In genomic region chr3:69499899-69500316, GRCh38 we compare ENCODE assay signal across 16 cellular contexts.
DNase-seq lines count a peak whose midpoint lies in the region; FAIRE-seq and TF ChIP-seq lines count a peak whose summit lies in the region.
"Had no signal": no experiment of that assay in that cellular context is flagged by ENCODE, and none has a peak within 500 bp of the region (broad histone marks: within the 10 kb centered on the region; RNA-seq: fewer than 3 reads in every experiment).

No MANE protein-coding gene starts in this region.

- H2BK120ac ChIP-seq in H1 (replicated peaks; ENCODE audit: low read depth, low read length): no peak overlapping the region

- H3K4me1 Mint-ChIP-seq in Calu3 (ENCODE audit: low read depth, unreplicated experiment): no peaks in the 10 kb centered on the region
- no peaks in the 10 kb centered on the region for H3K4me1 Mint-ChIP-seq in activated CD4-positive, alpha-beta T cell treated with anti-CD3 and anti-CD28 coated beads, Interleukin-2, amount 10 ng/mL, durations not matched to agents 7 days and 5 days
- H3K4me1 Mint-ChIP-seq: activated naive CD4-positive, alpha-beta T cell treated with anti-CD3 and anti-CD28 coated beads, Interleukin-2, amount 10 ng/mL, durations not matched to agents 7 days and 5 days; B cell; nephron had no signal

- TF ChIP-seq EP300 in H1 (IDR thresholded peaks at IDR 0.05; ENCODE audit: borderline replicate concordance in 1 of 2, low read depth in 2 of 2, low read length in 2 of 2): no peak

- H3K36me3 ChIP-seq in H1 (ENCODE audit: control insufficient read depth in 2 of 4, insufficient read depth in 4 of 4, low read length in 3 of 4) (no peaks in the 10 kb centered on the region), skeletal muscle tissue (ENCODE audit: control insufficient read depth in 3 of 3, insufficient read depth in 3 of 3, low read length in 3 of 3) (no peaks in the 10 kb centered on the region)

- H3K14ac ChIP-seq in H1 (ENCODE audit: insufficient read length): no peak overlapping the region

- BruUV-seq in Calu3 (replicated peaks; lab: Mats Ljungman, UMichigan): no TSS peak

- H2AFZ ChIP-seq in H1 (ENCODE audit: low read length): no peak overlapping the region

- WGBS in H1 (ENCODE audit: extremely low coverage in 1 of 2, insufficient coverage in 1 of 2, insufficient read length in 1 of 2, insufficient replicate concordance in 2 of 2, low coverage in 1 of 2, low lambda C conversion rate in 2 of 2, missing lambda C conversion rate in 1 of 2), 2 experiments: 81% methylated on average over 7 of the region's 7 CpGs; no CpG with 5 or more reads in 1 of the 2 experiments
- 54 to 63% methylated on average over 7 of the region's 7 CpGs for WGBS in lower leg skin, 2 donors

- no peak overlapping the region for H4K5ac ChIP-seq in H1 (ENCODE audit: insufficient read length, low read depth, low read length)

- H3K4me3 Mint-ChIP-seq in Calu3 (ENCODE audit: low read depth, unreplicated experiment): no peak overlapping the region
- no peak overlapping the region for H3K4me3 Mint-ChIP-seq in activated CD4-positive, alpha-beta T cell treated with anti-CD3 and anti-CD28 coated beads, Interleukin-2, amount 10 ng/mL, durations not matched to agents 7 days and 5 days
- H3K4me3 Mint-ChIP-seq: activated naive CD4-positive, alpha-beta T cell treated with anti-CD3 and anti-CD28 coated beads, Interleukin-2, amount 10 ng/mL, durations not matched to agents 7 days and 5 days; B cell; nephron had no signal

- intact Hi-C loops in lower leg skin (cut with DNase I; ENCODE audit: low total_unique reads): no loop called here
- intact Hi-C loops in Calu3 (cut with micrococcal nuclease; ENCODE audit: unreplicated experiment): no loop called here

- no peaks in the 10 kb centered on the region for H3K9me3 Mint-ChIP-seq in Calu3 (ENCODE audit: low read depth, unreplicated experiment)
- no peaks in the 10 kb centered on the region for H3K9me3 Mint-ChIP-seq in activated CD4-positive, alpha-beta T cell treated with anti-CD3 and anti-CD28 coated beads, Interleukin-2, amount 10 ng/mL, durations not matched to agents 7 days and 5 days
- H3K9me3 Mint-ChIP-seq: activated naive CD4-positive, alpha-beta T cell treated with anti-CD3 and anti-CD28 coated beads, Interleukin-2, amount 10 ng/mL, durations not matched to agents 7 days and 5 days had no signal

- H3K79me1 ChIP-seq in H1 (ENCODE audit: low read depth, low read length): no peaks in the 10 kb centered on the region

- no peak overlapping the region for H2BK15ac ChIP-seq in H1 (ENCODE audit: low read length)

- H2BK12ac ChIP-seq in H1 (ENCODE audit: low read depth, low read length): no peak overlapping the region

- no peak overlapping the region for H4K91ac ChIP-seq in H1 (replicated peaks; ENCODE audit: insufficient read length, low read length)

- no peaks in the 10 kb centered on the region for H3K36me3 Mint-ChIP-seq in Calu3 (ENCODE audit: insufficient read depth, unreplicated experiment)
- H3K36me3 Mint-ChIP-seq in activated CD4-positive, alpha-beta T cell treated with anti-CD3 and anti-CD28 coated beads, Interleukin-2, amount 10 ng/mL, durations not matched to agents 7 days and 5 days (ENCODE audit: low read depth): no peaks in the 10 kb centered on the region
- H3K36me3 Mint-ChIP-seq: activated naive CD4-positive, alpha-beta T cell treated with anti-CD3 and anti-CD28 coated beads, Interleukin-2, amount 10 ng/mL, durations not matched to agents 7 days and 5 days had no signal

- H3K4me3 ChIP-seq in H1 (ENCODE audit: extremely low read depth in 1 of 4, insufficient read depth in 2 of 4, low read depth in 3 of 4, low read length in 4 of 4) (no peak overlapping the region), lower leg skin (ENCODE audit: low read depth, poor library complexity, severe bottlenecking) (no peak overlapping the region), skeletal muscle tissue (ENCODE audit: low read length in 3 of 3) (no peak overlapping the region)
- H3K4me3 ChIP-seq: K562 had no signal

- TF ChIP-seq CTCF in H1 (IDR thresholded peaks at IDR 0.05; ENCODE audit: control extremely low read depth in 1 of 3, insufficient read depth in 1 of 3, low read depth in 1 of 3, low read length in 3 of 3) (no peak), lower leg skin (IDR thresholded peaks at IDR 0.05) (no peak), Calu3 (IDR thresholded peaks at IDR 0.05; ENCODE audit: unreplicated experiment) (no peak)

- no peak overlapping the region for H2BK5ac ChIP-seq in H1 (ENCODE audit: low read depth, low read length)

- no peaks in the 10 kb centered on the region for H3K27me3 Mint-ChIP-seq in Calu3 (ENCODE audit: unreplicated experiment)
- H3K27me3 Mint-ChIP-seq in activated CD4-positive, alpha-beta T cell treated with anti-CD3 and anti-CD28 coated beads, Interleukin-2, amount 10 ng/mL, durations not matched to agents 7 days and 5 days: no peaks in the 10 kb centered on the region
- H3K27me3 Mint-ChIP-seq: activated naive CD4-positive, alpha-beta T cell treated with anti-CD3 and anti-CD28 coated beads, Interleukin-2, amount 10 ng/mL, durations not matched to agents 7 days and 5 days had no signal

- no peak overlapping the region for H3K27ac Mint-ChIP-seq in Calu3 (ENCODE audit: unreplicated experiment)
- H3K27ac Mint-ChIP-seq in activated CD4-positive, alpha-beta T cell treated with anti-CD3 and anti-CD28 coated beads, Interleukin-2, amount 10 ng/mL, durations not matched to agents 7 days and 5 days: no peak overlapping the region
- H3K27ac Mint-ChIP-seq: activated naive CD4-positive, alpha-beta T cell treated with anti-CD3 and anti-CD28 coated beads, Interleukin-2, amount 10 ng/mL, durations not matched to agents 7 days and 5 days; B cell; nephron had no signal

- no peaks in the 10 kb centered on the region for H3K23me2 ChIP-seq in H1 (ENCODE audit: low read depth, low read length)

- H3K79me2 ChIP-seq in H1 (ENCODE audit: control insufficient read depth in 1 of 2, insufficient read depth in 2 of 2, low read length in 2 of 2): no peaks in the 10 kb centered on the region

- H4K20me1 ChIP-seq in H1 (replicated peaks in 1 of 2; ENCODE audit: control insufficient read depth in 1 of 2, insufficient read depth in 2 of 2, low read length in 2 of 2): no peaks in the 10 kb centered on the region

- TF ChIP-seq POLR2A in H1 (IDR thresholded peaks at IDR 0.05; ENCODE audit: control extremely low read depth in 1 of 2, low read depth in 2 of 2, low read length in 2 of 2) (no peak), lower leg skin (IDR thresholded peaks at IDR 0.05) (no peak)

- peak overlapping the region; percentile 68; the same call in 1 of the 2 replicates for H4K8ac ChIP-seq in H1 (ENCODE audit: extremely low read depth, insufficient read depth, low read length)

- peak; percentile 8 for DNase-seq in EL
- no peak for DNase-seq in H1 (ENCODE audit: low read depth in 1 of 2, low spot score in 2 of 2)
- peak; percentile 75 to 90 for DNase-seq in lower leg skin (ENCODE audit: low spot score in 2 of 2)
- DNase-seq in NCI-H1930 (lab: John Stamatoyannopoulos, UW): no peak
- DNase-seq in Calu3: no peak
- no peak for DNase-seq in activated CD8-positive, alpha-beta memory T cell treated with anti-CD3 and anti-CD28 coated beads, Interleukin-2, amount 50 U/mL, for 4 hours
- no peak for DNase-seq in activated CD4-positive, alpha-beta T cell treated with anti-CD3 and anti-CD28 coated beads, Interleukin-2, amount 10 ng/mL, durations not matched to agents 7 days and 5 days
- DNase-seq: activated naive CD4-positive, alpha-beta T cell treated with anti-CD3 and anti-CD28 coated beads, Interleukin-2, amount 10 ng/mL, durations not matched to agents 7 days and 5 days; DND-41; NCI-H187; SHP77; stimulated activated CD8-positive, alpha-beta memory T cell treated with anti-CD3 and anti-CD28 coated beads, Interleukin-4, amount 100 ng/mL, for 48 hours had no signal

- no peak for TF ChIP-seq RAD21 in H1 (IDR thresholded peaks at IDR 0.05 in 1 of 2, conservative IDR thresholded peaks at IDR 0.05 in 1 of 2; ENCODE audit: low read depth in 2 of 2, low read length in 2 of 2)

- no peak overlapping the region for H3K4ac ChIP-seq in H1 (replicated peaks; ENCODE audit: insufficient read length, low read depth, low read length)

- H2AK5ac ChIP-seq in H1 (ENCODE audit: low read depth, low read length): no peak overlapping the region

- FAIRE-seq in H1 (lab: Jason Lieb, UNC): no peak
- FAIRE-seq: K562 had no signal

- H3K4me2 ChIP-seq in H1 (ENCODE audit: insufficient read depth in 1 of 2, low read depth in 2 of 2, low read length in 2 of 2): no peak overlapping the region

- POLR2A ChIA-PET in H1 (lab: Charles Lee; ENCODE audit: partially characterized antibody): no interaction called here
- POLR2A ChIA-PET in activated CD4-positive, alpha-beta T cell treated with anti-CD3 and anti-CD28 coated beads, Interleukin-2, amount 10 ng/mL, durations not matched to agents 7 days and 5 days (lab: Charles Lee): no interaction called here

- no peak overlapping the region for H3K23ac ChIP-seq in H1 (ENCODE audit: insufficient read length)

- H3K18ac ChIP-seq in H1 (ENCODE audit: extremely low read depth, low read length): no peak overlapping the region

- CTCF ChIA-PET in H1 (lab: Charles Lee; ENCODE audit: partially characterized antibody) (interaction anchor here (0.8 to 1.3 kb wide), 2 partner anchors 10 to 59 kb away, joined by 3 to 6 read pairs; no protein-coding TSS in a partner anchor), Calu3 (lab: Charles Lee) (interaction anchor here (0.7 kb wide), 1 partner anchor 1208 kb away, joined by 3 read pairs; no protein-coding TSS in a partner anchor)
- CTCF ChIA-PET in activated CD4-positive, alpha-beta T cell treated with anti-CD3 and anti-CD28 coated beads, Interleukin-2, amount 10 ng/mL, durations not matched to agents 7 days and 5 days (lab: Charles Lee): interaction anchor here (0.7 kb wide), 1 partner anchor 15 kb away, joined by 3 read pairs; no protein-coding TSS in a partner anchor

- no peaks in the 10 kb centered on the region for H3K27me3 ChIP-seq in H1 (replicated peaks in 1 of 4; ENCODE audit: control insufficient read depth in 3 of 4, extremely low read depth in 1 of 4, insufficient read depth in 3 of 4, low read length in 3 of 4)
- H3K27me3 ChIP-seq in skeletal muscle tissue (ENCODE audit: control insufficient read depth in 3 of 3, insufficient read depth in 3 of 3, low read length in 3 of 3): no peaks in the 10 kb centered on the region

- H3K27ac ChIP-seq in H1 (ENCODE audit: low read depth, low read length) (no peak overlapping the region), skeletal muscle tissue (ENCODE audit: low read depth, low read length) (peak overlapping the region; percentile 57)

- H2BK20ac ChIP-seq in H1 (ENCODE audit: low read length): no peak overlapping the region

- H3K56ac ChIP-seq in H1 (replicated peaks; ENCODE audit: insufficient read length, low read depth, low read length): no peak overlapping the region

- H3K9ac ChIP-seq in H1 (replicated peaks in 1 of 4; ENCODE audit: extremely low read depth in 1 of 4, low read depth in 3 of 4, low read length in 3 of 4): no peak overlapping the region
- no peak overlapping the region for H3K9ac ChIP-seq in skeletal muscle tissue (ENCODE audit: low read depth in 1 of 3, low read length in 3 of 3)

- H3K9me3 ChIP-seq in H1 (ENCODE audit: insufficient read depth in 2 of 2, low read depth in 1 of 2, low read length in 1 of 2): no peaks in the 10 kb centered on the region
- H3K9me3 ChIP-seq in skeletal muscle tissue (ENCODE audit: control insufficient read depth in 3 of 3, low read length in 3 of 3): no peaks in the 10 kb centered on the region

- no peaks in the 10 kb centered on the region for H3K4me1 ChIP-seq in H1 (replicated peaks in 1 of 4; ENCODE audit: control insufficient read depth in 3 of 4, insufficient read depth in 4 of 4, low read length in 3 of 4)
- peaks cover 0 to 3% (median 0%) of the 10 kb centered on the region in 3 donors for H3K4me1 ChIP-seq in skeletal muscle tissue (ENCODE audit: control insufficient read depth in 3 of 3, insufficient read depth in 3 of 3, low read length in 3 of 3)

Comparison
In these comparisons a context has a peak if more than half of its experiments do, and no peak if none do; other contexts are left out.
1. DNase-seq: peak in EL (single experiment) and lower leg skin (2 of 2); none in H1 (0 of 2), NCI-H1930 (0 of 2), Calu3 (single experiment), activated CD8-positive, alpha-beta memory T cell treated with anti-CD3 and anti-CD28 coated beads, Interleukin-2, amount 50 U/mL, for 4 hours (single experiment) and activated CD4-positive, alpha-beta T cell treated with anti-CD3 and anti-CD28 coated beads, Interleukin-2, amount 10 ng/mL, durations not matched to agents 7 days and 5 days (single experiment).